Comparison of ENCODE assay signal across 16 cellular contexts in genomic region chr10:6061056-6061455, GRCh38. TPM values are rescaled to one million over a fixed set of nuclear protein-coding genes. Genes with fewer than 3 reads are reported as not detected.
A peak's percentile ranks its signal among the peaks of the same experiment; 100 is the strongest.
DNase-seq lines count a peak whose midpoint lies in the region; ATAC-seq and TF ChIP-seq lines count a peak whose summit lies in the region.
"Had no signal": no experiment of that assay in that cellular context is flagged by ENCODE, and none has a peak within 500 bp of the region (broad histone marks: within the 10 kb centered on the region; RNA-seq: fewer than 3 reads in every experiment).

No MANE protein-coding gene starts in this region.

- CTCF ChIA-PET in T-cell (lab: Charles Lee) = interaction anchor here in 1 of 2 donors (0.6 to 1.4 kb wide), 5 partner anchors 10 to 1989 kb away, joined by 3 to 11 read pairs (median 4); no protein-coding TSS in a partner anchor

- no peak for TF ChIP-seq EP300 in gastroesophageal sphincter (IDR thresholded peaks at IDR 0.05)

- H3K4me1 Mint-ChIP-seq in activated CD4-positive, alpha-beta T cell treated with anti-CD3 and anti-CD28 coated beads, Interleukin-2, amount 10 ng/mL, durations not matched to agents 24 days and 14 days = peaks cover 56% of the 10 kb centered on the region
- H3K4me1 Mint-ChIP-seq in T-cell = peaks cover 59 to 85% (median 65%) of the 10 kb centered on the region in 3 donors
- peaks cover 67% of the 10 kb centered on the region for H3K4me1 Mint-ChIP-seq in activated naive CD8-positive, alpha-beta T cell treated with anti-CD3 and anti-CD28 coated beads, Interleukin-2, amount 50 U/mL, for 24 hours

- H3K27ac Mint-ChIP-seq in activated CD4-positive, alpha-beta T cell treated with anti-CD3 and anti-CD28 coated beads, Interleukin-2, amount 10 ng/mL, durations not matched to agents 24 days and 14 days = peak overlapping the region; percentile 96
- peak overlapping the region; percentile 76 to 77 for H3K27ac Mint-ChIP-seq in T-cell
- peak overlapping the region; percentile 99 for H3K27ac Mint-ChIP-seq in activated naive CD8-positive, alpha-beta T cell treated with anti-CD3 and anti-CD28 coated beads, Interleukin-2, amount 50 U/mL, for 24 hours

- no peaks in the 10 kb centered on the region for H3K36me3 ChIP-seq in spleen
- H3K36me3 ChIP-seq in gastroesophageal sphincter = no peaks in the 10 kb centered on the region
- H3K36me3 ChIP-seq: SJSA1, thoracic aorta had no signal

- H3K4me3 ChIP-seq in spleen = peak overlapping the region; percentile 2 to 70 (median 28)
- peak overlapping the region in 1 of 2 donors; percentile 3 for H3K4me3 ChIP-seq in gastroesophageal sphincter
- H3K4me3 ChIP-seq: SJSA1 had no signal

- H3K27ac ChIP-seq in spleen (peak overlapping the region in 3 of 8 donors; percentile 38 to 79 (median 45)), gastroesophageal sphincter (no peak overlapping the region)
- H3K27ac ChIP-seq: parathyroid adenoma, SJSA1, thoracic aorta had no signal

- intact Hi-C loops in activated CD4-positive, alpha-beta T cell treated with anti-CD3 and anti-CD28 coated beads, Interleukin-2, amount 10 ng/mL, durations not matched to agents 24 days and 14 days (cut with micrococcal nuclease) = no loop called here
- intact Hi-C loops in spleen (cut with DNase I; ENCODE audit: low total_unique reads) = no loop called here

- peak overlapping the region; percentile 91 for H3K4me3 Mint-ChIP-seq in activated CD4-positive, alpha-beta T cell treated with anti-CD3 and anti-CD28 coated beads, Interleukin-2, amount 10 ng/mL, durations not matched to agents 24 days and 14 days
- H3K4me3 Mint-ChIP-seq in T-cell = peak overlapping the region; percentile 83 to 92 (median 85)
- H3K4me3 Mint-ChIP-seq in activated naive CD8-positive, alpha-beta T cell treated with anti-CD3 and anti-CD28 coated beads, Interleukin-2, amount 50 U/mL, for 24 hours = peak overlapping the region; percentile 97

- DNase-seq in activated CD4-positive, alpha-beta T cell treated with anti-CD3 and anti-CD28 coated beads, Interleukin-2, amount 10 ng/mL, durations not matched to agents 24 days and 14 days = peak; percentile 69
- DNase-seq in activated CD4-positive, alpha-beta T cell treated with anti-CD3 and anti-CD28 coated beads for 1 hour = no peak
- DNase-seq in T-cell (no peak), spleen (no peak), HCEC 1CT (no peak), HuH-7.5 (ENCODE audit: low spot score) (no peak)
- DNase-seq in activated naive CD8-positive, alpha-beta T cell treated with anti-CD3 and anti-CD28 coated beads, Interleukin-2, amount 50 U/mL, for 24 hours = peak; percentile 23
- DNase-seq: kidney glomerular epithelial cell, NCI-H1694 treated with DMSO at 0.1 percent for 48 hours, NCI-H446 treated with DMSO at 0.1 percent for 48 hours had no signal

- H3K9me3 ChIP-seq in spleen (no peaks in the 10 kb centered on the region), gastroesophageal sphincter (no peaks in the 10 kb centered on the region)
- H3K9me3 ChIP-seq: SJSA1, thoracic aorta had no signal

- POLR2A ChIA-PET in T-cell (lab: Charles Lee) = no interaction called here

- TF ChIP-seq POLR2A in spleen (IDR thresholded peaks at IDR 0.05) (no peak), gastroesophageal sphincter (IDR thresholded peaks at IDR 0.05) (no peak)

- H3K36me3 Mint-ChIP-seq in activated CD4-positive, alpha-beta T cell treated with anti-CD3 and anti-CD28 coated beads, Interleukin-2, amount 10 ng/mL, durations not matched to agents 24 days and 14 days (ENCODE audit: low read depth) = peaks cover 59% of the 10 kb centered on the region
- H3K36me3 Mint-ChIP-seq in T-cell = peaks cover 13% of the 10 kb centered on the region
- peaks cover 63% of the 10 kb centered on the region for H3K36me3 Mint-ChIP-seq in activated naive CD8-positive, alpha-beta T cell treated with anti-CD3 and anti-CD28 coated beads, Interleukin-2, amount 50 U/mL, for 24 hours (ENCODE audit: low read depth)

- peaks cover 2% of the 10 kb centered on the region for H3K27me3 Mint-ChIP-seq in activated CD4-positive, alpha-beta T cell treated with anti-CD3 and anti-CD28 coated beads, Interleukin-2, amount 10 ng/mL, durations not matched to agents 24 days and 14 days
- no peaks in the 10 kb centered on the region for H3K27me3 Mint-ChIP-seq in T-cell
- H3K27me3 Mint-ChIP-seq in activated naive CD8-positive, alpha-beta T cell treated with anti-CD3 and anti-CD28 coated beads, Interleukin-2, amount 50 U/mL, for 24 hours = no peaks in the 10 kb centered on the region

- 74 to 79% (median 76%) methylated on average over 8 of the region's 8 CpGs for WGBS in spleen, 5 donors
- WGBS in gastroesophageal sphincter (ENCODE audit: low coverage in 1 of 2), 2 donors = 81 to 92% methylated on average over 7 to 8 of the region's 8 CpGs

- H3K4me1 ChIP-seq in spleen (peaks cover 23 to 87% (median 71%) of the 10 kb centered on the region in 6 donors), gastroesophageal sphincter (peaks cover 0 to 7% (median 0%) of the 10 kb centered on the region in 3 donors)
- H3K4me1 ChIP-seq: parathyroid adenoma, SJSA1 had no signal

- ATAC-seq in T-cell (replicated peaks in 1 of 4) (no peak), gastroesophageal sphincter (no peak)
- ATAC-seq in activated naive CD8-positive, alpha-beta T cell treated with anti-CD3 and anti-CD28 coated beads, Interleukin-2, amount 50 U/mL, for 24 hours = no peak

- TF ChIP-seq CTCF in spleen (IDR thresholded peaks at IDR 0.05 in 8 of 11, conservative IDR thresholded peaks at IDR 0.05 in 3 of 11) (no peak), gastroesophageal sphincter (IDR thresholded peaks at IDR 0.05) (no peak)

- no peaks in the 10 kb centered on the region for H3K27me3 ChIP-seq in spleen (replicated peaks in 1 of 7)
- H3K27me3 ChIP-seq in gastroesophageal sphincter = peaks cover 12% of the 10 kb centered on the region

- no peaks in the 10 kb centered on the region for H3K9me3 Mint-ChIP-seq in activated CD4-positive, alpha-beta T cell treated with anti-CD3 and anti-CD28 coated beads, Interleukin-2, amount 10 ng/mL, durations not matched to agents 24 days and 14 days
- no peaks in the 10 kb centered on the region for H3K9me3 Mint-ChIP-seq in T-cell
- H3K9me3 Mint-ChIP-seq in activated naive CD8-positive, alpha-beta T cell treated with anti-CD3 and anti-CD28 coated beads, Interleukin-2, amount 50 U/mL, for 24 hours = no peaks in the 10 kb centered on the region

RNA-seq across cellular contexts. Expression of gene IL2RA, which starts 1.1 kb away (rescaled TPM):
- total RNA-seq in activated CD4-positive, alpha-beta T cell treated with anti-CD3 and anti-CD28 coated beads, Interleukin-2, amount 10 ng/mL, durations not matched to agents 24 days and 14 days = 965 and 989 TPM in 2 replicates
- total RNA-seq in T-cell (10 to 100 TPM; 19.9 to 40.4 (median 28.1) TPM), spleen (10 to 100 TPM in 5 of 7 donors, 1 to 10 TPM in 2; 3.5 to 78.7 (median 22.8) TPM), gastroesophageal sphincter (10 to 100 TPM in 1 of 4 donors, under 1 TPM in 3; 0.31 to 16.3 (median 0.50) TPM)
- polyA plus RNA-seq in spleen = 1 to 10 TPM; 5.0 to 9.7 (median 5.6) TPM
- total RNA-seq: dermis microvascular lymphatic vessel endothelial cell, MCF 10A, SJSA1 had no signal

RNA-seq across cellular contexts. Expression of gene RBM17, which starts 27.8 kb away (rescaled TPM):
- 258 and 262 TPM in 2 replicates for total RNA-seq in activated CD4-positive, alpha-beta T cell treated with anti-CD3 and anti-CD28 coated beads, Interleukin-2, amount 10 ng/mL, durations not matched to agents 24 days and 14 days
- total RNA-seq in T-cell (100 to 1,000 TPM; 119 to 148 (median 127) TPM), spleen (100 to 1,000 TPM in 6 of 7 donors, 10 to 100 TPM in 1; 93.2 to 140 (median 120) TPM), gastroesophageal sphincter (10 to 100 TPM; 51.0 to 72.9 (median 66.7) TPM)
- polyA plus RNA-seq in spleen = 100 to 1,000 TPM in 1 of 3 donors, 10 to 100 TPM in 2; 63.1 to 100 (median 93.5) TPM

Comparison
In these comparisons a context has a peak if more than half of its experiments do, and no peak if none do; other contexts are left out.
1. DNase-seq: peak in activated CD4-positive, alpha-beta T cell treated with anti-CD3 and anti-CD28 coated beads, Interleukin-2, amount 10 ng/mL, durations not matched to agents 24 days and 14 days (single experiment) and activated naive CD8-positive, alpha-beta T cell treated with anti-CD3 and anti-CD28 coated beads, Interleukin-2, amount 50 U/mL, for 24 hours (single experiment); none in activated CD4-positive, alpha-beta T cell treated with anti-CD3 and anti-CD28 coated beads for 1 hour (single experiment), T-cell (0 of 34), spleen (single experiment), HCEC 1CT (single experiment) and HuH-7.5 (single experiment).
2. RNA of gene IL2RA, which starts 1.1 kb away (total RNA-seq): 965 to 989 TPM in activated CD4-positive, alpha-beta T cell treated with anti-CD3 and anti-CD28 coated beads, Interleukin-2, amount 10 ng/mL, durations not matched to agents 24 days and 14 days; 19.9 to 40.4 TPM in T-cell, 3.5 to 78.7 TPM in spleen and 0.31 to 16.3 TPM in gastroesophageal sphincter; every median in the first group is over 10 times any median in the second.
3. Peak in every context shown above with its lines, with median percentiles within 50 percentile points of each other: H3K27ac Mint-ChIP-seq and H3K4me3 Mint-ChIP-seq.